Comparison of ENCODE assay signal across 8 cellular contexts in genomic region chr16:72787519-72788268, GRCh38.
A peak's percentile ranks its signal among the peaks of the same experiment; 100 is the strongest.
DNase-seq lines count a peak whose midpoint lies in the region; ATAC-seq lines count a peak whose summit lies in the region.

No MANE protein-coding gene starts in this region.

- no peak overlapping the region for H3K27ac ChIP-seq in naive thymus-derived CD4-positive, alpha-beta T cell (ENCODE audit: low read depth, low read length)

- CTCF ChIA-PET in naive thymus-derived CD4-positive, alpha-beta T cell (lab: Charles Lee), result no interaction called here

- H3K9me3 ChIP-seq in HAP-1, result no peaks in the 10 kb centered on the region
- H3K9me3 ChIP-seq in naive thymus-derived CD4-positive, alpha-beta T cell (ENCODE audit: control insufficient read depth in 2 of 3, low read length in 3 of 3), result no peaks in the 10 kb centered on the region

- peaks cover 18% of the 10 kb centered on the region for H3K4me1 ChIP-seq in HAP-1
- no peaks in the 10 kb centered on the region for H3K4me1 ChIP-seq in naive thymus-derived CD4-positive, alpha-beta T cell (ENCODE audit: control insufficient read depth in 2 of 2, insufficient read depth in 2 of 2, low read length in 2 of 2)

- in situ Hi-C loops in G401 (cut with HindIII; ENCODE audit: low sequenced_read_pairs) (no loop called here), HAP-1 (cut with MboI; ENCODE audit: low sequenced_read_pairs) (no loop called here)

- H3K27me3 ChIP-seq in HAP-1 (ENCODE audit: low read depth), result no peaks in the 10 kb centered on the region
- peaks cover 0 to 11% of the 10 kb centered on the region in 2 donors for H3K27me3 ChIP-seq in naive thymus-derived CD4-positive, alpha-beta T cell (ENCODE audit: control insufficient read depth in 2 of 2, insufficient read depth in 2 of 2, low read length in 2 of 2)

- POLR2A ChIA-PET in naive thymus-derived CD4-positive, alpha-beta T cell (lab: Charles Lee), result no interaction called here

- peak; percentile 94 for ATAC-seq in esophagus mucosa
- ATAC-seq in naive thymus-derived CD4-positive, alpha-beta T cell, result peak; percentile 86

- intact Hi-C loops in naive thymus-derived CD4-positive, alpha-beta T cell (cut with micrococcal nuclease), result loop anchor here (1.0 to 5.0 kb wide), 2 partner anchors 122 to 260 kb away; partner anchors contain the start of gene ZFHX3 (in 1 of the 2)

- H3K27ac Mint-ChIP-seq in naive thymus-derived CD4-positive, alpha-beta T cell, result peak overlapping the region in 8 of 9 donors; percentile 28 to 79 (median 68)

- H3K27me3 Mint-ChIP-seq in naive thymus-derived CD4-positive, alpha-beta T cell, result peaks cover 11 to 50% (median 32%) of the 10 kb centered on the region in 5 donors

- DNase-seq in G401 (ENCODE audit: low spot score), result peak; percentile 7
- peak in 1 of 2 experiments; percentile 64 for DNase-seq in HAP-1 (ENCODE audit: low spot score in 2 of 2)
- peak; percentile 84 for DNase-seq in MV-4-11 (lab: John Stamatoyannopoulos, UW)
- peak; percentile 36 for DNase-seq in activated T-cell treated with anti-CD3 and anti-CD28 coated beads for 1 hour (ENCODE audit: low read depth)
- peak; percentile 19 to 68 (median 46) for DNase-seq in naive thymus-derived CD4-positive, alpha-beta T cell
- DNase-seq in stimulated activated CD8-positive, alpha-beta memory T cell treated with anti-CD3 and anti-CD28 coated beads, Interleukin-7, amount 100 ng/mL, for 4 hours (ENCODE audit: low read depth in 2 of 2), result peak; percentile 12 to 56
- no peak for DNase-seq in RKO (ENCODE audit: low spot score)

- peaks cover 0 to 2% (median 0%) of the 10 kb centered on the region in 5 donors for H3K36me3 Mint-ChIP-seq in naive thymus-derived CD4-positive, alpha-beta T cell

- H3K9me3 Mint-ChIP-seq in naive thymus-derived CD4-positive, alpha-beta T cell, result no peaks in the 10 kb centered on the region

- peak overlapping the region; percentile 85 to 92 (median 88) for H3K4me3 Mint-ChIP-seq in naive thymus-derived CD4-positive, alpha-beta T cell

- peaks cover 24% of the 10 kb centered on the region for H3K36me3 ChIP-seq in HAP-1 (replicated peaks)
- H3K36me3 ChIP-seq in naive thymus-derived CD4-positive, alpha-beta T cell (ENCODE audit: control insufficient read depth in 2 of 3, insufficient read depth in 3 of 3, low read length in 3 of 3), result no peaks in the 10 kb centered on the region

- H3K4me1 Mint-ChIP-seq in naive thymus-derived CD4-positive, alpha-beta T cell, result peaks cover 9 to 32% (median 14%) of the 10 kb centered on the region in 7 donors

- H3K4me3 ChIP-seq in HAP-1, result peak overlapping the region; percentile 15; the same call in 1 of the 2 replicates
- H3K4me3 ChIP-seq in naive thymus-derived CD4-positive, alpha-beta T cell (ENCODE audit: low read length), result peak overlapping the region; percentile 58
